Comparison of ENCODE assay signal across 14 cellular contexts in genomic region chr15:95843241-95843851, GRCh38.
DNase-seq lines count a peak whose midpoint lies in the region; ATAC-seq and TF ChIP-seq lines count a peak whose summit lies in the region.
"Had no signal": no experiment of that assay in that cellular context is flagged by ENCODE, and none has a peak within 500 bp of the region (broad histone marks: within the 10 kb centered on the region; RNA-seq: fewer than 3 reads in every experiment).

No MANE protein-coding gene starts in this region.

- H3K4me3 ChIP-seq in SJCRH30: peak overlapping the region; percentile 31
- no peak overlapping the region for H3K4me3 ChIP-seq in gastrocnemius medialis

- H3K4me1 Mint-ChIP-seq in natural killer cell treated with Interleukin-12 subunit alpha and Interleukin-12 subunit beta and Interleukin-15 and Interleukin-18, amount 100 ng/mL, for 72 hours (ENCODE audit: low read depth in 2 of 2): peaks cover 23 to 30% of the 10 kb centered on the region in 2 donors

- intact Hi-C loops in gastrocnemius medialis (cut with DNase I; ENCODE audit: low total_unique reads): no loop called here

- no peaks in the 10 kb centered on the region for H3K9me3 Mint-ChIP-seq in natural killer cell treated with Interleukin-12 subunit alpha and Interleukin-12 subunit beta and Interleukin-15 and Interleukin-18, amount 100 ng/mL, for 72 hours
- H3K9me3 Mint-ChIP-seq: activated CD4-positive, alpha-beta memory T cell treated with anti-CD3 and anti-CD28 coated beads, Interleukin-2, amount 10 ng/mL, durations not matched to agents 7 days and 5 days had no signal

- no peaks in the 10 kb centered on the region for H3K36me3 Mint-ChIP-seq in natural killer cell treated with Interleukin-12 subunit alpha and Interleukin-12 subunit beta and Interleukin-15 and Interleukin-18, amount 100 ng/mL, for 72 hours
- H3K36me3 Mint-ChIP-seq: IgD-negative memory B cell had no signal

- H3K9me3 ChIP-seq in SJCRH30 (replicated peaks) (no peaks in the 10 kb centered on the region), gastrocnemius medialis (no peaks in the 10 kb centered on the region)

- TF ChIP-seq POLR2A in gastrocnemius medialis (IDR thresholded peaks at IDR 0.05): no peak

- H3K27ac Mint-ChIP-seq in natural killer cell treated with Interleukin-12 subunit alpha and Interleukin-12 subunit beta and Interleukin-15 and Interleukin-18, amount 100 ng/mL, for 72 hours: peak overlapping the region in 1 of 2 donors; percentile 33
- H3K27ac Mint-ChIP-seq: activated CD4-positive, alpha-beta memory T cell treated with anti-CD3 and anti-CD28 coated beads, Interleukin-2, amount 10 ng/mL, durations not matched to agents 7 days and 5 days; IgD-negative memory B cell had no signal

- peak; percentile 48 to 68 for ATAC-seq in gastrocnemius medialis
- no peak for ATAC-seq in HG02970 (IDR thresholded peaks at IDR 0.05; ENCODE audit: low FRiP score, unreplicated experiment)
- no peak for ATAC-seq in natural killer cell treated with Interleukin-12 subunit alpha and Interleukin-12 subunit beta and Interleukin-15 and Interleukin-18, amount 100 ng/mL, for 72 hours
- ATAC-seq: foreskin keratinocyte had no signal

- H3K36me3 ChIP-seq in SJCRH30 (no peaks in the 10 kb centered on the region), gastrocnemius medialis (no peaks in the 10 kb centered on the region)

- TF ChIP-seq CTCF in gastrocnemius medialis (IDR thresholded peaks at IDR 0.05 in 4 of 5, conservative IDR thresholded peaks at IDR 0.05 in 1 of 5): no peak

- DNase-seq in EH (ENCODE audit: low read depth): peak; percentile 91
- peak; percentile 93 to 99 for DNase-seq in SJCRH30
- DNase-seq in foreskin melanocyte: peak; percentile 95
- DNase-seq in gastrocnemius medialis: no peak
- no peak for DNase-seq in activated CD4-positive, CD25-positive, alpha-beta regulatory T cell treated with anti-CD3 and anti-CD28 coated beads, Interleukin-2, amount 50 U/mL, for 72 hours
- no peak for DNase-seq in stimulated activated CD4-positive, alpha-beta T cell treated with anti-CD3 and anti-CD28 coated beads, Interleukin-2, amount 100 ng/mL, for 24 hours
- DNase-seq in natural killer cell treated with Interleukin-12 subunit alpha and Interleukin-12 subunit beta and Interleukin-15 and Interleukin-18, amount 100 ng/mL, for 72 hours (ENCODE audit: low spot score): no peak
- DNase-seq: activated CD4-positive, alpha-beta memory T cell treated with anti-CD3 and anti-CD28 coated beads, Interleukin-2, amount 10 ng/mL, durations not matched to agents 7 days and 5 days; foreskin keratinocyte; mesendoderm; NCI-H446 treated with DMSO at 0.1 percent for 48 hours; stimulated activated naive CD4-positive, alpha-beta T cell treated with Interleukin-2 at 50 U/mL for 16 hours had no signal

- H3K27me3 ChIP-seq in SJCRH30 (no peaks in the 10 kb centered on the region), gastrocnemius medialis (no peaks in the 10 kb centered on the region)
- H3K27me3 ChIP-seq: foreskin keratinocyte had no signal

- H3K4me1 ChIP-seq in SJCRH30 (peaks cover 51% of the 10 kb centered on the region), gastrocnemius medialis (peaks cover 0 to 6% of the 10 kb centered on the region in 2 donors)
- H3K4me1 ChIP-seq: foreskin keratinocyte had no signal

- H3K27ac ChIP-seq in SJCRH30 (peak overlapping the region; percentile 98), gastrocnemius medialis (peak overlapping the region; percentile 24 to 57 (median 41))
- H3K27ac ChIP-seq: foreskin keratinocyte had no signal

- no peak overlapping the region for H3K4me3 Mint-ChIP-seq in natural killer cell treated with Interleukin-12 subunit alpha and Interleukin-12 subunit beta and Interleukin-15 and Interleukin-18, amount 100 ng/mL, for 72 hours
- H3K4me3 Mint-ChIP-seq: activated CD4-positive, alpha-beta memory T cell treated with anti-CD3 and anti-CD28 coated beads, Interleukin-2, amount 10 ng/mL, durations not matched to agents 7 days and 5 days; IgD-negative memory B cell had no signal

- no peaks in the 10 kb centered on the region for H3K27me3 Mint-ChIP-seq in natural killer cell treated with Interleukin-12 subunit alpha and Interleukin-12 subunit beta and Interleukin-15 and Interleukin-18, amount 100 ng/mL, for 72 hours
- H3K27me3 Mint-ChIP-seq: activated CD4-positive, alpha-beta memory T cell treated with anti-CD3 and anti-CD28 coated beads, Interleukin-2, amount 10 ng/mL, durations not matched to agents 7 days and 5 days; IgD-negative memory B cell had no signal

- in situ Hi-C loops in gastrocnemius medialis (cut with MboI; ENCODE audit: low sequenced_read_pairs in 4 of 4): no loop called here

Comparison
In these comparisons a context has a peak if more than half of its experiments do, and no peak if none do; other contexts are left out.
1. DNase-seq: peak in EH (single experiment), SJCRH30 (2 of 2) and foreskin melanocyte (single experiment); none in gastrocnemius medialis (0 of 2), activated CD4-positive, CD25-positive, alpha-beta regulatory T cell treated with anti-CD3 and anti-CD28 coated beads, Interleukin-2, amount 50 U/mL, for 72 hours (single experiment), stimulated activated CD4-positive, alpha-beta T cell treated with anti-CD3 and anti-CD28 coated beads, Interleukin-2, amount 100 ng/mL, for 24 hours (0 of 2) and natural killer cell treated with Interleukin-12 subunit alpha and Interleukin-12 subunit beta and Interleukin-15 and Interleukin-18, amount 100 ng/mL, for 72 hours (single experiment).
2. ATAC-seq: peak in gastrocnemius medialis (2 of 2); none in HG02970 (single experiment) and natural killer cell treated with Interleukin-12 subunit alpha and Interleukin-12 subunit beta and Interleukin-15 and Interleukin-18, amount 100 ng/mL, for 72 hours (0 of 2).